8 cellular contexts compared by ENCODE assay signal in genomic region chr18:6920099-6920955, GRCh38.
DNase-seq lines count a peak whose midpoint lies in the region; ATAC-seq, FAIRE-seq and TF ChIP-seq lines count a peak whose summit lies in the region.

No MANE protein-coding gene starts in this region.

- H2AFZ ChIP-seq in OCI-LY1 (ENCODE audit: low read length) (no peak overlapping the region), mammary epithelial cell (ENCODE audit: low read depth, low read length) (no peak overlapping the region)

- no peaks in the 10 kb centered on the region for H3K36me3 Mint-ChIP-seq in effector memory CD8-positive, alpha-beta T cell (ENCODE audit: insufficient read depth)

- dilution Hi-C loops in mammary epithelial cell (cut with HindIII; ENCODE audit: low sequenced_read_pairs) = no loop called here

- H3K9me3 Mint-ChIP-seq in effector memory CD8-positive, alpha-beta T cell = peaks cover 11 to 26% of the 10 kb centered on the region in 2 donors

- peak; percentile 61 for DNase-seq in ELR (ENCODE audit: low read depth)
- DNase-seq in HTR-8/SVneo (ENCODE audit: insufficient read length, low spot score) = peak; percentile 58
- DNase-seq in mammary epithelial cell = peak; percentile 64
- peak; percentile 66 for DNase-seq in kidney glomerular epithelial cell (lab: John Stamatoyannopoulos, UW)
- DNase-seq in testis = peak; percentile 82
- no peak for DNase-seq in coronary artery (ENCODE audit: low spot score)
- DNase-seq in effector memory CD8-positive, alpha-beta T cell = no peak

- H3K4me2 ChIP-seq in OCI-LY1 (ENCODE audit: low read length) (no peak overlapping the region), mammary epithelial cell (ENCODE audit: insufficient read depth, low read depth, low read length) (no peak overlapping the region)

- BruUV-seq in mammary epithelial cell (replicated peaks; lab: Mats Ljungman, UMichigan) = no TSS peak

- no peaks in the 10 kb centered on the region for H4K20me1 ChIP-seq in OCI-LY1 (ENCODE audit: insufficient read depth, low read length)
- H4K20me1 ChIP-seq in mammary epithelial cell (ENCODE audit: insufficient read depth, low read length) = no peaks in the 10 kb centered on the region

- intact Hi-C loops in mammary epithelial cell (cut with micrococcal nuclease) = loop anchor here (1.0 kb wide), 5 partner anchors 75 to 257 kb away; no protein-coding TSS in a partner anchor
- intact Hi-C loops in testis (cut with DNase I; ENCODE audit: low total_unique reads) = no loop called here

- no peak overlapping the region for H3K4me3 Mint-ChIP-seq in effector memory CD8-positive, alpha-beta T cell

- no peaks in the 10 kb centered on the region for H3K36me3 ChIP-seq in OCI-LY1 (ENCODE audit: insufficient read depth, low read length)
- H3K36me3 ChIP-seq in mammary epithelial cell (ENCODE audit: insufficient read depth, low read length) = no peaks in the 10 kb centered on the region
- H3K36me3 ChIP-seq in testis (ENCODE audit: low read depth, missing control alignments) = no peaks in the 10 kb centered on the region

- H3K4me3 ChIP-seq in OCI-LY1 (ENCODE audit: low read depth, low read length, poor library complexity, severe bottlenecking) (no peak overlapping the region), mammary epithelial cell (replicated peaks in 1 of 3; ENCODE audit: insufficient read depth in 1 of 3, low read depth in 2 of 3, low read length in 3 of 3) (no peak overlapping the region), testis (peak overlapping the region in 1 of 2 donors; percentile 24), coronary artery (no peak overlapping the region)

- TF ChIP-seq POLR2A in testis (IDR thresholded peaks at IDR 0.05) = no peak

- H3K27ac ChIP-seq in OCI-LY1 (ENCODE audit: low read depth, low read length, poor library complexity, severe bottlenecking) (no peak overlapping the region), mammary epithelial cell (ENCODE audit: insufficient read depth, low read depth, low read length) (no peak overlapping the region), testis (no peak overlapping the region), coronary artery (no peak overlapping the region)

- peaks cover 0 to 3% of the 10 kb centered on the region in 2 donors for H3K4me1 Mint-ChIP-seq in effector memory CD8-positive, alpha-beta T cell (ENCODE audit: low read depth in 2 of 2)

- CTCF ChIA-PET in mammary epithelial cell (lab: Charles Lee; ENCODE audit: low non-redundant PET) = interaction anchor here (0.5 to 1.0 kb wide), 8 partner anchors 22 to 257 kb away, joined by 3 to 10 read pairs (median 4); no protein-coding TSS in a partner anchor

- H3K9me2 ChIP-seq in OCI-LY1 (ENCODE audit: low read depth, low read length) = no peaks in the 10 kb centered on the region

- H3K27ac Mint-ChIP-seq in effector memory CD8-positive, alpha-beta T cell = no peak overlapping the region

- TF ChIP-seq CTCF in OCI-LY1 (IDR thresholded peaks at IDR 0.05; ENCODE audit: low read length) (peak; percentile 61; the same call in 1 of the 2 replicates), mammary epithelial cell (conservative IDR thresholded peaks at IDR 0.05 in 1 of 2, IDR thresholded peaks at IDR 0.05 in 1 of 2; ENCODE audit: extremely low read depth in 1 of 2, insufficient read depth in 1 of 2, low read depth in 1 of 2, low read length in 2 of 2) (peak; percentile 96 to 97), testis (IDR thresholded peaks at IDR 0.05) (peak; percentile 34 to 64 (median 57)), coronary artery (IDR thresholded peaks at IDR 0.05) (no peak)

- H3K9me3 ChIP-seq in OCI-LY1 (ENCODE audit: low read length) (no peaks in the 10 kb centered on the region), mammary epithelial cell (replicated peaks; ENCODE audit: insufficient read depth, low read length) (no peaks in the 10 kb centered on the region), testis (no peaks in the 10 kb centered on the region)

- no peaks in the 10 kb centered on the region for H3K27me3 Mint-ChIP-seq in effector memory CD8-positive, alpha-beta T cell

- WGBS in mammary epithelial cell (ENCODE audit: low coverage, missing lambda C conversion rate) = 58% methylated on average over 22 of the region's 37 CpGs
- WGBS in testis, 2 donors = 52 to 53% methylated on average over 17 to 37 of the region's 37 CpGs

- no peak for ATAC-seq in effector memory CD8-positive, alpha-beta T cell (replicated peaks)

- no peaks in the 10 kb centered on the region for H3K4me1 ChIP-seq in OCI-LY1 (ENCODE audit: insufficient read depth, low read length, severe bottlenecking)
- H3K4me1 ChIP-seq in mammary epithelial cell (ENCODE audit: insufficient read depth, low read length) = no peaks in the 10 kb centered on the region
- no peaks in the 10 kb centered on the region for H3K4me1 ChIP-seq in testis

- H3K9ac ChIP-seq in OCI-LY1 (ENCODE audit: low read length) (no peak overlapping the region), mammary epithelial cell (ENCODE audit: insufficient read depth, low read length) (no peak overlapping the region)

- no peaks in the 10 kb centered on the region for H3F3A ChIP-seq in OCI-LY1 (ENCODE audit: insufficient read depth, low read length)

- in situ Hi-C loops in mammary epithelial cell (cut with MboI; ENCODE audit: low sequenced_read_pairs in 2 of 2) = loop anchor here (5.0 to 10.0 kb wide), 4 partner anchors 82 to 257 kb away; no protein-coding TSS in a partner anchor

- H3K79me2 ChIP-seq in OCI-LY1 (ENCODE audit: insufficient read depth, low read length) (no peaks in the 10 kb centered on the region), mammary epithelial cell (ENCODE audit: insufficient read depth, low read length) (no peaks in the 10 kb centered on the region)

- FAIRE-seq in HTR-8/SVneo (lab: Jason Lieb, UNC) = peak; percentile 94

- H3K27me3 ChIP-seq in OCI-LY1 (ENCODE audit: insufficient read depth, low read length) = no peaks in the 10 kb centered on the region
- H3K27me3 ChIP-seq in mammary epithelial cell (ENCODE audit: insufficient read depth, low read length) = no peaks in the 10 kb centered on the region
- no peaks in the 10 kb centered on the region for H3K27me3 ChIP-seq in testis

Comparison
In these comparisons a context has a peak if more than half of its experiments do, and no peak if none do; other contexts are left out.
1. DNase-seq: peak in ELR (single experiment), HTR-8/SVneo (single experiment), mammary epithelial cell (single experiment), kidney glomerular epithelial cell (single experiment) and testis (single experiment); none in coronary artery (single experiment) and effector memory CD8-positive, alpha-beta T cell (0 of 3).